ENCODE assay signal across 1 cellular context in genomic region chr6:100126682-100127484, GRCh38.
TF ChIP-seq lines count a peak whose summit lies in the region.

No MANE protein-coding gene starts in this region.

TF ChIP-seq in GM23338, 12 proteins besides CTCF, POLR2A, EP300 and RAD21:
- TF ChIP-seq ZNF462 (CRISPR knock-in tag; IDR thresholded peaks at IDR 0.05) (no peak), EZH2 (IDR thresholded peaks at IDR 0.05; ENCODE audit: low read depth, unreplicated experiment) (no peak), ZNF331 (CRISPR knock-in tag; IDR thresholded peaks at IDR 0.05; ENCODE audit: low read depth) (no peak), ETS1 (IDR thresholded peaks at IDR 0.05) (no peak), EZH2phosphoT487 (IDR thresholded peaks at IDR 0.05; ENCODE audit: unreplicated experiment) (no peak)
